Comparison of ENCODE assay signal across 11 cellular contexts in the genomic region with DNA sequence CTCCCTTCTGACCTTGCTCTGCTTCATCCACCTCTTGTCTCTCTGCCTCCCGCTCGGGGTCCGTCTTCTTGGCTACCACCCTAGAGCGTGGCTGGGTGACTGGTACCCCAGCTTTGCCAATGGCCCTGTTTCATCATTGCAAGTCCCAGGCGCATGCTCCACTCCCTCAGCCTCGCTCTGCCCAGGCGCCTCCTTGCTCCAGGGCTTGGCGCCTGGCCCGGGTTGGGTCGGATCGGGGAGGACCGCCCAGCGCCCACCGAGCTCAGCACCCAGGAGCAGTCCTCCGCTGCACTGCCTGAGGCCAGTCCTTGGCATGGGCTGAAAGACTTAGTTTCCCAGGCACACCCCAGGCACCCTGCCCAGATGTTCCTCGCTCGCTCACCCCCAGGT. TPM values are rescaled to one million over a fixed set of nuclear protein-coding genes. Genes with fewer than 3 reads are reported as not detected.
A peak's percentile ranks its signal among the peaks of the same experiment; 100 is the strongest.
DNase-seq lines count a peak whose midpoint lies in the region; ATAC-seq and TF ChIP-seq lines count a peak whose summit lies in the region.
"Had no signal": no experiment of that assay in that cellular context is flagged by ENCODE, and none has a peak within 500 bp of the region (broad histone marks: within the 10 kb centered on the region; RNA-seq: fewer than 3 reads in every experiment).

No MANE protein-coding gene starts in this region.

- peak overlapping the region; percentile 51 for H3K4me3 ChIP-seq in HUES48 (ENCODE audit: low read depth, low read length)
- peak overlapping the region; percentile 24 for H3K4me3 ChIP-seq in kidney epithelial cell (ENCODE audit: low read depth, low read length)
- H3K4me3 ChIP-seq in thoracic aorta: peak overlapping the region; percentile 82

- H3K9me3 ChIP-seq in HUES48 (ENCODE audit: control insufficient read depth, insufficient read depth, low read length) (peaks cover 30% of the 10 kb centered on the region), thoracic aorta (no peaks in the 10 kb centered on the region)

- H3K9me3 Mint-ChIP-seq in glutamatergic neuron (ENCODE audit: unreplicated experiment): no peaks in the 10 kb centered on the region

- H3K36me3 ChIP-seq in HUES48 (ENCODE audit: control insufficient read depth, insufficient read depth, low read length): no peaks in the 10 kb centered on the region
- H3K36me3 ChIP-seq in kidney epithelial cell (ENCODE audit: control insufficient read depth, insufficient read depth, low read length): no peaks in the 10 kb centered on the region
- no peaks in the 10 kb centered on the region for H3K36me3 ChIP-seq in thoracic aorta

- H3K27me3 Mint-ChIP-seq in glutamatergic neuron (ENCODE audit: unreplicated experiment): peaks cover 2% of the 10 kb centered on the region

- H3K4me1 Mint-ChIP-seq in glutamatergic neuron (ENCODE audit: low read depth, unreplicated experiment): no peaks in the 10 kb centered on the region

- H3K27me3 ChIP-seq in HUES48 (ENCODE audit: control insufficient read depth, insufficient read depth, low read length) (no peaks in the 10 kb centered on the region), kidney epithelial cell (ENCODE audit: control insufficient read depth, insufficient read depth, low read length) (peaks cover 16% of the 10 kb centered on the region), thoracic aorta (replicated peaks; ENCODE audit: insufficient read depth) (no peaks in the 10 kb centered on the region)

- H3K27ac Mint-ChIP-seq in glutamatergic neuron (ENCODE audit: unreplicated experiment): no peak overlapping the region

- TF ChIP-seq CTCF in kidney epithelial cell (IDR thresholded peaks at IDR 0.05; ENCODE audit: insufficient read depth, low read length, poor library complexity, severe bottlenecking): no peak
- no peak for TF ChIP-seq CTCF in thoracic aorta (IDR thresholded peaks at IDR 0.05)
- no peak for TF ChIP-seq CTCF in glutamatergic neuron (IDR thresholded peaks at IDR 0.05; ENCODE audit: partially characterized antibody, unreplicated experiment)

- no peaks in the 10 kb centered on the region for H3K36me3 Mint-ChIP-seq in glutamatergic neuron (ENCODE audit: unreplicated experiment)

- H3K4me1 ChIP-seq in HUES48 (ENCODE audit: control insufficient read depth, insufficient read depth, low read length) (no peaks in the 10 kb centered on the region), thoracic aorta (ENCODE audit: control insufficient read depth in 1 of 2, low read depth in 2 of 2) (peaks cover 8 to 55% of the 10 kb centered on the region in 2 donors)

- H3K27ac ChIP-seq in HUES48 (ENCODE audit: low read depth, low read length) (no peak overlapping the region), thoracic aorta (peak overlapping the region; percentile 88 to 89)

- peak; percentile 17 for DNase-seq in cerebellum (ENCODE audit: low spot score)
- DNase-seq in kidney epithelial cell (ENCODE audit: low read depth): no peak
- DNase-seq in thoracic aorta (ENCODE audit: low spot score): no peak
- no peak for DNase-seq in glutamatergic neuron
- DNase-seq: effector CD4-positive, alpha-beta T cell; NCI-H2107 had no signal

- ATAC-seq in thoracic aorta (ENCODE audit: insufficient number of reproducible peaks, low FRiP score, low read depth) (no peak), HG02840 (IDR thresholded peaks at IDR 0.05; ENCODE audit: low FRiP score, unreplicated experiment) (no peak), HG02642 (IDR thresholded peaks at IDR 0.05; ENCODE audit: poor library complexity, unreplicated experiment) (no peak), HG03442 (IDR thresholded peaks at IDR 0.05; ENCODE audit: unreplicated experiment) (no peak)

- no peak overlapping the region for H3K9ac ChIP-seq in HUES48 (ENCODE audit: low read depth, low read length)

- no peak overlapping the region for H3K4me3 Mint-ChIP-seq in glutamatergic neuron (ENCODE audit: unreplicated experiment)

RNA-seq across cellular contexts. Expression of a gene that starts 0.6 kb away (rescaled TPM):
- total RNA-seq in cerebellum: 7.9 TPM
- 6.2 and 10.3 TPM in 2 replicates for total RNA-seq in kidney epithelial cell
- 1,000 to 10,000 TPM; 1,777 to 1,907 TPM for total RNA-seq in thoracic aorta
- 0.56 TPM for total RNA-seq in glutamatergic neuron (ENCODE audit: unreplicated experiment)

RNA-seq across cellular contexts. Expression of a gene that starts 22.1 kb away (rescaled TPM):
- total RNA-seq in cerebellum (5.6 TPM), kidney epithelial cell (not detected in 2 replicates), thoracic aorta (under 1 TPM; 0.68 to 0.85 TPM), glutamatergic neuron (ENCODE audit: unreplicated experiment) (68.0 TPM)
- total RNA-seq: mucosa of gallbladder had no signal

RNA-seq across cellular contexts. Expression of a gene that starts 25.0 kb away (rescaled TPM):
- total RNA-seq in cerebellum (8.7 TPM), kidney epithelial cell (19.9 and 25.8 TPM in 2 replicates), thoracic aorta (100 to 1,000 TPM; 111 TPM), glutamatergic neuron (ENCODE audit: unreplicated experiment) (24.6 TPM)

RNA-seq across cellular contexts. Expression of a gene that starts 49.5 kb away (rescaled TPM):
- total RNA-seq in cerebellum (1.3 TPM), kidney epithelial cell (1.1 TPM in 1 of 2 replicates, not detected in the other), thoracic aorta (10 to 100 TPM; 22.1 to 24.8 TPM), glutamatergic neuron (ENCODE audit: unreplicated experiment) (0.29 TPM)

Comparison
In these comparisons a context has a peak if more than half of its experiments do, and no peak if none do; other contexts are left out.
1. H3K4me3 ChIP-seq: peak in every context shown above with its lines; median percentile 82 in thoracic aorta; 51 in HUES48; 24 in kidney epithelial cell.
2. RNA of a gene that starts 0.6 kb away (total RNA-seq): 1,777 to 1,907 TPM in thoracic aorta; 7.9 TPM in cerebellum (single experiment), 6.2 to 10.3 TPM in kidney epithelial cell and 0.56 TPM in glutamatergic neuron (single experiment); every median in the first group is over 100 times any median in the second.
3. RNA of a gene that starts 22.1 kb away (total RNA-seq): 68.0 TPM in glutamatergic neuron (single experiment); 5.6 TPM in cerebellum (single experiment), 0.68 to 0.85 TPM in thoracic aorta and not detected in kidney epithelial cell; every median in the first group is over 10 times any median in the second.